8 cellular contexts compared by ENCODE assay signal in genomic region chr1:92961896-92962752, GRCh38. TPM values are rescaled to one million over a fixed set of nuclear protein-coding genes. Genes with fewer than 3 reads are reported as not detected.
A peak's percentile ranks its signal among the peaks of the same experiment; 100 is the strongest.
DNase-seq lines count a peak whose midpoint lies in the region; ATAC-seq, FAIRE-seq and TF ChIP-seq lines count a peak whose summit lies in the region.

No MANE protein-coding gene starts in this region.

- no peak for TF ChIP-seq POLR2A in body of pancreas (IDR thresholded peaks at IDR 0.05)

- peak; percentile 87 for DNase-seq in DMS53 (lab: John Stamatoyannopoulos, UW)
- DNase-seq in HL-60 (ENCODE audit: low read depth in 1 of 2, low spot score in 1 of 2): no peak
- DNase-seq in T-helper 2 cell treated with Interferon-gamma antibody and Interleukin-4, amounts not matched to agents 5 μg/mL and 100 μg/mL, for 36 hours (ENCODE audit: low spot score): peak; percentile 72
- peak in 3 of 4 donors; percentile 9 to 32 (median 18) for DNase-seq in body of pancreas
- peak; percentile 69 for DNase-seq in keratinocyte (ENCODE audit: low read depth, low spot score)
- DNase-seq in stimulated activated CD4-positive, alpha-beta T cell treated with anti-CD3 and anti-CD28 coated beads, Interleukin-1b, Interleukin-23, amount 100 ng/mL, for 4 hours (ENCODE audit: low read depth in 2 of 2): peak; percentile 23 to 59
- no peak for DNase-seq in GOT3 (lab: John Stamatoyannopoulos, UW)

- peak overlapping the region; percentile 89 for H3K9ac ChIP-seq in keratinocyte (ENCODE audit: control insufficient read depth, extremely low read depth, insufficient read depth, low read length)

- peaks cover 20% of the 10 kb centered on the region for H3K4me1 Mint-ChIP-seq in T-helper 2 cell treated with Interferon-gamma antibody and Interleukin-4, amounts not matched to agents 5 μg/mL and 100 μg/mL, for 36 hours (ENCODE audit: low read depth)

- H3K9me3 Mint-ChIP-seq in T-helper 2 cell treated with Interferon-gamma antibody and Interleukin-4, amounts not matched to agents 5 μg/mL and 100 μg/mL, for 36 hours: no peaks in the 10 kb centered on the region

- H3K79me2 ChIP-seq in keratinocyte (ENCODE audit: control insufficient read depth, insufficient read depth, low read length): peaks cover 8% of the 10 kb centered on the region

- no peaks in the 10 kb centered on the region for H4K20me1 ChIP-seq in keratinocyte (ENCODE audit: control insufficient read depth, extremely low read depth, insufficient read depth, low read length)

- 7 to 8% methylated on average over 23 to 32 of the region's 32 CpGs for WGBS in body of pancreas, 2 donors

- no peaks in the 10 kb centered on the region for H3K36me3 ChIP-seq in body of pancreas (replicated peaks in 1 of 2; ENCODE audit: insufficient read depth in 1 of 2, low read depth in 2 of 2)
- H3K36me3 ChIP-seq in keratinocyte (ENCODE audit: control insufficient read depth in 2 of 2, extremely low read depth in 1 of 2, insufficient read depth in 2 of 2, low read length in 2 of 2): no peaks in the 10 kb centered on the region

- intact Hi-C loops in body of pancreas (cut with DNase I): no loop called here

- ATAC-seq in GM21367 (IDR thresholded peaks at IDR 0.05; ENCODE audit: unreplicated experiment) (peak; percentile 54), body of pancreas (peak; percentile 36)

- no peaks in the 10 kb centered on the region for H3K9me1 ChIP-seq in keratinocyte (ENCODE audit: control insufficient read depth, extremely low read depth, insufficient read depth, low read length)

- peak overlapping the region; percentile 92 for H2AFZ ChIP-seq in keratinocyte (ENCODE audit: control insufficient read depth, low read length)

- no peak overlapping the region for H3K4me3 Mint-ChIP-seq in T-helper 2 cell treated with Interferon-gamma antibody and Interleukin-4, amounts not matched to agents 5 μg/mL and 100 μg/mL, for 36 hours

- H3K9me3 ChIP-seq in body of pancreas: no peaks in the 10 kb centered on the region
- H3K9me3 ChIP-seq in keratinocyte (ENCODE audit: control insufficient read depth, low read depth, low read length): no peaks in the 10 kb centered on the region

- dilution Hi-C loops in keratinocyte (cut with MboI; ENCODE audit: extremely low pct_ligation_motif_present, low sequenced_read_pairs): no loop called here

- peak overlapping the region; percentile 89 for H3K4me2 ChIP-seq in keratinocyte (ENCODE audit: control insufficient read depth, extremely low read depth, insufficient read depth, low read depth, low read length)

- H3K27me3 Mint-ChIP-seq in T-helper 2 cell treated with Interferon-gamma antibody and Interleukin-4, amounts not matched to agents 5 μg/mL and 100 μg/mL, for 36 hours (ENCODE audit: low read depth): no peaks in the 10 kb centered on the region

- TF ChIP-seq CTCF in HL-60 (IDR thresholded peaks at IDR 0.05; ENCODE audit: insufficient read depth, low read length): no peak
- no peak for TF ChIP-seq CTCF in body of pancreas (IDR thresholded peaks at IDR 0.05)
- TF ChIP-seq CTCF in keratinocyte (optimal IDR thresholded peaks at IDR 0.05 in 1 of 3, IDR thresholded peaks at IDR 0.05 in 1 of 3, conservative IDR thresholded peaks at IDR 0.05 in 1 of 3; ENCODE audit: extremely low read depth in 1 of 3, insufficient read depth in 2 of 3, low read length in 3 of 3): no peak

- peaks cover 22% of the 10 kb centered on the region for H3K27me3 ChIP-seq in HL-60 (ENCODE audit: insufficient read depth, poor library complexity, severe bottlenecking)
- H3K27me3 ChIP-seq in body of pancreas: no peaks in the 10 kb centered on the region
- H3K27me3 ChIP-seq in keratinocyte (ENCODE audit: control insufficient read depth, extremely low read depth, insufficient read depth, low read length): no peaks in the 10 kb centered on the region

- H3K27ac ChIP-seq in HL-60 (replicated peaks) (no peak overlapping the region), body of pancreas (peak overlapping the region; percentile 84 to 92 (median 90)), keratinocyte (ENCODE audit: control insufficient read depth, insufficient read depth, low read length) (peak overlapping the region; percentile 82)

- H3K36me3 Mint-ChIP-seq in T-helper 2 cell treated with Interferon-gamma antibody and Interleukin-4, amounts not matched to agents 5 μg/mL and 100 μg/mL, for 36 hours (ENCODE audit: low read depth): peaks cover 5% of the 10 kb centered on the region

- H3K4me1 ChIP-seq in body of pancreas: peaks cover 9% of the 10 kb centered on the region
- peaks cover 13% of the 10 kb centered on the region for H3K4me1 ChIP-seq in keratinocyte (ENCODE audit: control insufficient read depth, extremely low read depth, insufficient read depth, low read length)

- peak; percentile 79 for FAIRE-seq in keratinocyte (lab: Jason Lieb, UNC)

- peak overlapping the region; percentile 71 for H3K4me3 ChIP-seq in HL-60 (replicated peaks; ENCODE audit: insufficient read depth, low read length)
- H3K4me3 ChIP-seq in body of pancreas: peak overlapping the region; percentile 61 to 78
- H3K4me3 ChIP-seq in keratinocyte (ENCODE audit: control insufficient read depth in 2 of 3, extremely low read depth in 1 of 3, insufficient read depth in 2 of 3, low read depth in 1 of 3, low read length in 3 of 3): peak overlapping the region; percentile 73 to 79 (median 77)

- no peak overlapping the region for H3K27ac Mint-ChIP-seq in T-helper 2 cell treated with Interferon-gamma antibody and Interleukin-4, amounts not matched to agents 5 μg/mL and 100 μg/mL, for 36 hours

RNA-seq across cellular contexts. Expression of gene DIPK1A, which starts 0.9 kb away (rescaled TPM):
- total RNA-seq in body of pancreas: 1 to 10 TPM; 3.9 to 8.2 TPM
- 18.6 to 22.0 TPM (median 19.4 TPM) in 3 replicates for polyA plus RNA-seq in keratinocyte
- polyA plus RNA-seq in keratinocyte (2011; ENCODE audit: low read depth): 41.2 TPM
- polyA plus RNA-seq in keratinocyte (2011; cell fraction: cytosol; rRNA removed): 10.5 and 22.7 TPM in 2 replicates
- 24.4 and 30.6 TPM in 2 replicates for polyA plus RNA-seq in keratinocyte (2011; cell fraction: nucleus; rRNA removed)
- polyA plus RNA-seq in keratinocyte (2012; ENCODE audit: low replicate concordance): 16.5 and 17.1 TPM in 2 replicates
- 2.9 to 15.2 TPM (median 9.5 TPM) in 3 replicates for polyA minus RNA-seq in keratinocyte
- polyA minus RNA-seq in keratinocyte (2011; cell fraction: cytosol; rRNA and poly(A)+ RNA removed): 9.0 TPM
- polyA minus RNA-seq in keratinocyte (2011; cell fraction: nucleus; rRNA and poly(A)+ RNA removed): 14.7 and 31.5 TPM in 2 replicates

Comparison
In these comparisons a context has a peak if more than half of its experiments do, and no peak if none do; other contexts are left out.
1. DNase-seq: peak in DMS53 (single experiment), T-helper 2 cell treated with Interferon-gamma antibody and Interleukin-4, amounts not matched to agents 5 μg/mL and 100 μg/mL, for 36 hours (single experiment), body of pancreas (3 of 4), keratinocyte (single experiment) and stimulated activated CD4-positive, alpha-beta T cell treated with anti-CD3 and anti-CD28 coated beads, Interleukin-1b, Interleukin-23, amount 100 ng/mL, for 4 hours (2 of 2); none in HL-60 (0 of 2) and GOT3 (single experiment).
2. Peak in every context shown above with its lines, with median percentiles within 50 percentile points of each other: H3K4me3 ChIP-seq.